In the genomic region with DNA sequence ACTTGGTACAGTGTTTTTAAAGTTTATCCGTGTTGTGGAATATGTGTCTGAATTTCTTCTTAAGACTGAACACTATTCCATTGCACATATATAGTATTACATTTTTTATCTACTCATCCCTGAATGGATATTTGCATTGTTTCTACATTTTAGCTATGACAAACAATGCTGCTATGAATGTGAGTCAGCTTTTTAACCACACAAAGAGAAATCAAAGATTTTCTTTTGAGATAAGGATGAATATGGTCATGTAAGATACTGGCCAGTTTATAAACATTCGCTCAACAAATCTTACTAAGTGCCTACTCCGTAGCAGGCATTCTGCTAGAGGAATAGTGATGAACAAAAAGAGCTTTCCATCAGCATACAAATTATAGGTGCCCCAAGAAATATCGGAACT, we compare ENCODE assay signal across 29 cellular contexts. TPM values are rescaled to one million over a fixed set of nuclear protein-coding genes. Genes with fewer than 3 reads are reported as not detected.
"Had no signal": no experiment of that assay in that cellular context is flagged by ENCODE, and none has a peak within 500 bp of the region (broad histone marks: within the 10 kb centered on the region; RNA-seq: fewer than 3 reads in every experiment).

No MANE protein-coding gene starts in this region.

- ATAC-seq: activated T-helper 17 cell treated with anti-CD3 and anti-CD28 coated beads, Interleukin-2, amount 50 U/mL, for 72 hours; T-helper 17 cell; WTC11 had no signal

- H3K4me2 ChIP-seq: PC-9 had no signal

- DNase-seq: activated CD4-positive, alpha-beta T cell treated with anti-CD3 and anti-CD28 coated beads for 48 hours; activated CD4-positive, alpha-beta T cell treated with anti-CD3 and anti-CD28 coated beads, Interleukin-2, amount 50 U/mL, for 48 hours; activated CD4-positive, CD25-positive, alpha-beta regulatory T cell treated with anti-CD3 and anti-CD28 coated beads, Interleukin-2, amount 50 U/mL, for 72 hours; activated gamma-delta T cell; activated naive CD4-positive, alpha-beta T cell treated with anti-CD3 and anti-CD28 coated beads for 36 hours; activated T-cell treated with anti-CD3 and anti-CD28 coated beads for 4 hours; activated T-cell treated with anti-CD3 and anti-CD28 coated beads, Interleukin-2, amount 50 U/mL, for 48 hours; amygdala; cerebellar nuclear complex; MM.1S; NCI-H1105; NCI-H1436; NCI-H187; NCI-H2081; NCI-H510A treated with DMSO at 0.1 percent for 48 hours; PC-9; Right ventricle myocardium superior; RPMI8226; SJCRH30; T-helper 17 cell; T-helper 9 cell had no signal

- H3K9me3 Mint-ChIP-seq: activated naive CD4-positive, alpha-beta T cell treated with anti-CD3 and anti-CD28 coated beads for 36 hours; brain had no signal

- H3K9me3 ChIP-seq: SJCRH30 had no signal

- H3K27ac Mint-ChIP-seq: activated naive CD4-positive, alpha-beta T cell treated with anti-CD3 and anti-CD28 coated beads for 36 hours; activated naive CD8-positive, alpha-beta T cell; activated T-helper 17 cell treated with anti-CD3 and anti-CD28 coated beads, Interleukin-2, amount 50 U/mL, for 72 hours; brain; T-helper 17 cell; WTC11 had no signal

- H3K4me3 ChIP-seq: PC-9, SJCRH30 had no signal

- H3K4me3 Mint-ChIP-seq: activated naive CD4-positive, alpha-beta T cell treated with anti-CD3 and anti-CD28 coated beads for 36 hours; activated naive CD8-positive, alpha-beta T cell; activated T-helper 17 cell treated with anti-CD3 and anti-CD28 coated beads, Interleukin-2, amount 50 U/mL, for 72 hours; brain; T-helper 17 cell; WTC11 had no signal

- H3K27me3 Mint-ChIP-seq: activated naive CD8-positive, alpha-beta T cell; activated T-helper 17 cell treated with anti-CD3 and anti-CD28 coated beads, Interleukin-2, amount 50 U/mL, for 72 hours; brain; T-helper 17 cell had no signal

- H3K4me1 ChIP-seq: SJCRH30 had no signal

- FAIRE-seq: astrocyte, colon had no signal

- H3K36me3 ChIP-seq: SJCRH30 had no signal

- H3K27me3 ChIP-seq: SJCRH30 had no signal

- H3K27ac ChIP-seq: PC-9, SJCRH30 had no signal

- H2AFZ ChIP-seq: PC-9 had no signal

- H3K36me3 Mint-ChIP-seq: activated naive CD8-positive, alpha-beta T cell; brain; WTC11 had no signal

- H3K4me1 Mint-ChIP-seq: activated T-helper 17 cell treated with anti-CD3 and anti-CD28 coated beads, Interleukin-2, amount 50 U/mL, for 72 hours; brain; T-helper 17 cell; WTC11 had no signal

RNA-seq across cellular contexts. Expression of gene OR9G4, which starts 16.5 kb away (rescaled TPM):
- total RNA-seq: activated CD8-positive, alpha-beta memory T cell treated with anti-CD3 and anti-CD28 coated beads for 36 hours; activated naive CD4-positive, alpha-beta T cell treated with anti-CD3 and anti-CD28 coated beads for 36 hours; activated T-helper 17 cell treated with anti-CD3 and anti-CD28 coated beads, Interleukin-2, amount 50 U/mL, for 72 hours; astrocyte; cardiac septum; PC-9; Right ventricle myocardium superior; SJCRH30; T-helper 17 cell; WTC11 had no signal
